Comparison of ENCODE assay signal across 22 cellular contexts in genomic region chr22:42138972-42139371, GRCh38. TPM values are rescaled to one million over a fixed set of nuclear protein-coding genes. Genes with fewer than 3 reads are reported as not detected.
DNase-seq lines count a peak whose midpoint lies in the region; ATAC-seq, FAIRE-seq and TF ChIP-seq lines count a peak whose summit lies in the region.
"Had no signal": no experiment of that assay in that cellular context is flagged by ENCODE, and none has a peak within 500 bp of the region (broad histone marks: within the 10 kb centered on the region; RNA-seq: fewer than 3 reads in every experiment).

No MANE protein-coding gene starts in this region.

- no peak for FAIRE-seq in HepG2 (lab: Jason Lieb, UNC)
- FAIRE-seq: A549, D721Med, GM12878, GM18507 had no signal

- intact Hi-C loops in HepG2 (cut with micrococcal nuclease; ENCODE audit: unreplicated experiment), result no loop called here
- intact Hi-C loops in right lobe of liver (cut with DNase I), result no loop called here

- CTCF ChIA-PET in HepG2 (lab: Yijun Ruan, JAX; ENCODE audit: low intra/inter-chr PET ratio, low total read pairs), result no interaction called here

- no peak for TF ChIP-seq POLR2A in HepG2 (IDR thresholded peaks at IDR 0.05; ENCODE audit: insufficient read depth in 1 of 2, low read depth in 2 of 2, low read length in 2 of 2)
- TF ChIP-seq POLR2A in right lobe of liver (IDR thresholded peaks at IDR 0.05), result no peak

- no peaks in the 10 kb centered on the region for H3K9me3 Mint-ChIP-seq in endothelial cell (ENCODE audit: unreplicated experiment)
- H3K9me3 Mint-ChIP-seq: CD4-positive, alpha-beta T cell; CD8-positive, alpha-beta T cell had no signal

- H3K79me2 ChIP-seq in HepG2 (ENCODE audit: insufficient read depth, low read length), result no peaks in the 10 kb centered on the region

- POLR2A ChIA-PET in HepG2 (lab: Yijun Ruan, JAX), result no interaction called here

- H3K36me3 ChIP-seq in HepG2 (replicated peaks in 1 of 2; ENCODE audit: control insufficient read depth in 1 of 2, insufficient read depth in 2 of 2, low read length in 2 of 2) (no peaks in the 10 kb centered on the region), right lobe of liver (peaks cover 0 to 18% (median 7%) of the 10 kb centered on the region in 4 donors)

- BruUV-seq in HepG2 (replicated peaks; lab: Mats Ljungman, UMichigan), result no TSS peak

- no peak for ATAC-seq in HepG2
- no peak for ATAC-seq in right lobe of liver
- no peak for ATAC-seq in HG02759 (IDR thresholded peaks at IDR 0.05; ENCODE audit: unreplicated experiment)
- ATAC-seq: A549; CD8-positive, alpha-beta T cell; GM12878 had no signal

- in situ Hi-C loops in HepG2 (cut with HindIII; ENCODE audit: extremely low pct_ligation_motif_present, low pct_unique_long_range_greater_than_20kb), result no loop called here

- H3K27me3 ChIP-seq in HepG2 (ENCODE audit: control insufficient read depth in 1 of 2, insufficient read depth in 2 of 2, low read length in 2 of 2) (no peaks in the 10 kb centered on the region), right lobe of liver (no peaks in the 10 kb centered on the region)
- H3K27me3 ChIP-seq: BLaER1 treated with 17β-estradiol and CSF1 and Interleukin-3, amounts not matched to agents 10 nM and 100 nM had no signal

- no peak overlapping the region for H3K9ac ChIP-seq in HepG2 (ENCODE audit: insufficient read depth, low read depth, low read length)
- H3K9ac ChIP-seq: BLaER1 treated with 17β-estradiol and CSF1 and Interleukin-3, amounts not matched to agents 10 nM and 100 nM had no signal

- H3K4me2 ChIP-seq in HepG2 (ENCODE audit: low read depth, low read length), result no peak overlapping the region
- H3K4me2 ChIP-seq: A549; BLaER1 treated with 17β-estradiol and CSF1 and Interleukin-3, amounts not matched to agents 10 nM and 100 nM had no signal

- peaks cover 5% of the 10 kb centered on the region for H3K4me1 ChIP-seq in HepG2 (ENCODE audit: insufficient read depth, low read length)
- H3K4me1 ChIP-seq in right lobe of liver, result no peaks in the 10 kb centered on the region
- H3K4me1 ChIP-seq: A549, Caco-2 had no signal

- peak overlapping the region; percentile 50 for H3K4me3 Mint-ChIP-seq in endothelial cell (ENCODE audit: unreplicated experiment)
- H3K4me3 Mint-ChIP-seq: B cell; CD4-positive, alpha-beta T cell; CD8-positive, alpha-beta T cell had no signal

- no peak overlapping the region for H2AFZ ChIP-seq in HepG2 (ENCODE audit: low read length)

- H3K27ac Mint-ChIP-seq in endothelial cell (ENCODE audit: unreplicated experiment), result no peak overlapping the region
- H3K27ac Mint-ChIP-seq: B cell; CD4-positive, alpha-beta T cell; CD8-positive, alpha-beta T cell had no signal

- peaks cover 5% of the 10 kb centered on the region for H3K27me3 Mint-ChIP-seq in endothelial cell (ENCODE audit: unreplicated experiment)
- H3K27me3 Mint-ChIP-seq: B cell; CD4-positive, alpha-beta T cell had no signal

- no peak for TF ChIP-seq EP300 in HepG2 (IDR thresholded peaks at IDR 0.05; ENCODE audit: low read depth in 2 of 2, low read length in 2 of 2)
- no peak for TF ChIP-seq EP300 in HepG2 (CRISPR knock-in tag; IDR thresholded peaks at IDR 0.05; ENCODE audit: borderline replicate concordance)

- H4K20me1 ChIP-seq in HepG2 (ENCODE audit: insufficient read depth, low read length), result no peaks in the 10 kb centered on the region
- H4K20me1 ChIP-seq: BLaER1 treated with 17β-estradiol and CSF1 and Interleukin-3, amounts not matched to agents 10 nM and 100 nM had no signal

- no peaks in the 10 kb centered on the region for H3K4me1 Mint-ChIP-seq in endothelial cell (ENCODE audit: unreplicated experiment)
- H3K4me1 Mint-ChIP-seq: B cell had no signal

- peaks cover 14% of the 10 kb centered on the region for H3K36me3 Mint-ChIP-seq in endothelial cell (ENCODE audit: low read depth, unreplicated experiment)

- DNase-seq in HepG2 (ENCODE audit: low spot score) (no peak), right lobe of liver (no peak), endothelial cell (ENCODE audit: low spot score) (no peak), DMS53 treated with DMSO at 0.1 percent for 48 hours (lab: John Stamatoyannopoulos, UW; ENCODE audit: unreplicated experiment) (no peak)
- DNase-seq: AML-193; Caco-2; Calu3; CD4-positive, alpha-beta T cell; CD8-positive, alpha-beta T cell; DMS79; DND-41; EL; GDM1 had no signal

- no peak overlapping the region for H3K27ac ChIP-seq in HepG2 (ENCODE audit: extremely low read length, insufficient read depth, low read length)
- H3K27ac ChIP-seq in right lobe of liver, result no peak overlapping the region
- H3K27ac ChIP-seq: 22Rv1; A549; BLaER1 treated with 17β-estradiol and CSF1 and Interleukin-3, amounts not matched to agents 10 nM and 100 nM; C4-2B had no signal

- H3K4me3 ChIP-seq in HepG2 (replicated peaks in 1 of 3; ENCODE audit: insufficient read depth in 1 of 3, low read depth in 2 of 3, low read length in 3 of 3) (no peak overlapping the region), right lobe of liver (no peak overlapping the region)
- H3K4me3 ChIP-seq: A549; BLaER1 treated with 17β-estradiol and CSF1 and Interleukin-3, amounts not matched to agents 10 nM and 100 nM; GM12878 had no signal

- H3K9me3 ChIP-seq in HepG2 (ENCODE audit: low read length) (no peaks in the 10 kb centered on the region), right lobe of liver (no peaks in the 10 kb centered on the region)
- H3K9me3 ChIP-seq: A549; BLaER1 treated with 17β-estradiol and CSF1 and Interleukin-3, amounts not matched to agents 10 nM and 100 nM; Caco-2 had no signal

- TF ChIP-seq RAD21 in HepG2 (CRISPR knock-in tag; IDR thresholded peaks at IDR 0.05), result no peak

- 78% methylated on average over 2 of the region's 2 CpGs for WGBS in HepG2 (ENCODE audit: low lambda C conversion rate)
- WGBS in right lobe of liver (ENCODE audit: insufficient coverage, low coverage, low lambda C conversion rate, missing lambda C conversion rate), result 88% methylated on average over 2 of the region's 2 CpGs

- no peak for TF ChIP-seq CTCF in HepG2 (CRISPR knock-in tag; IDR thresholded peaks at IDR 0.05)
- TF ChIP-seq CTCF in right lobe of liver (IDR thresholded peaks at IDR 0.05), result no peak
- no peak for TF ChIP-seq CTCF in endothelial cell (IDR thresholded peaks at IDR 0.05; ENCODE audit: unreplicated experiment)

RNA-seq across cellular contexts. Expression of gene CYP2D6, which starts 8.4 kb away (rescaled TPM):
- total RNA-seq in HepG2 (2016; rRNA removed; fragmentation: Illumina TruSeq; extraction: Trizol) (0.18 and 1.0 TPM in 2 replicates), right lobe of liver (100 to 1,000 TPM; 104 to 400 (median 283) TPM), endothelial cell (ENCODE audit: unreplicated experiment) (3.2 TPM)
- total RNA-seq in HepG2 (2016; cell fraction: cytosol; rRNA removed; fragmentation: Illumina TruSeq; extraction: Trizol; ENCODE audit: low read depth), result 0.53 and 0.61 TPM in 2 replicates
- 0.22 and 1.2 TPM in 2 replicates for total RNA-seq in HepG2 (2016; cell fraction: insoluble cytoplasmic fraction; rRNA removed; fragmentation: Illumina TruSeq; extraction: Trizol)
- total RNA-seq in HepG2 (2016; cell fraction: membrane; rRNA removed; fragmentation: Illumina TruSeq; extraction: Trizol), result 0.45 and 0.49 TPM in 2 replicates
- total RNA-seq in HepG2 (2016; cell fraction: nucleus; rRNA removed; fragmentation: Illumina TruSeq; extraction: Trizol), result 2.1 TPM in 2 replicates
- polyA plus RNA-seq in HepG2 (2011; rRNA removed), result 3.7 and 4.4 TPM in 2 replicates
- polyA plus RNA-seq in HepG2 (2011; cell fraction: cytosol; rRNA removed), result 1.6 and 2.3 TPM in 2 replicates
- polyA plus RNA-seq in HepG2 (2011; cell fraction: nucleus; rRNA removed), result 30.3 and 32.1 TPM in 2 replicates
- polyA plus RNA-seq in HepG2 (2012), result 1.9 and 2.5 TPM in 2 replicates
- 0.15 and 0.16 TPM in 2 replicates for polyA plus RNA-seq in HepG2 (2016; cell fraction: cytosol; fragmentation: Illumina TruSeq; extraction: Trizol; ENCODE audit: low read depth)
- 0.16 and 0.46 TPM in 2 replicates for polyA plus RNA-seq in HepG2 (2016; cell fraction: insoluble cytoplasmic fraction; fragmentation: Illumina TruSeq; extraction: Trizol; ENCODE audit: low read depth)
- polyA plus RNA-seq in HepG2 (2016; cell fraction: membrane; fragmentation: Illumina TruSeq; extraction: Trizol; ENCODE audit: low read depth), result 0.27 and 0.41 TPM in 2 replicates
- polyA plus RNA-seq in HepG2 (2016; cell fraction: nucleus; fragmentation: Illumina TruSeq; extraction: Trizol; ENCODE audit: insufficient read depth, low read depth), result 3.2 and 4.0 TPM in 2 replicates
- polyA minus RNA-seq in HepG2 (2011; rRNA and poly(A)+ RNA removed; ENCODE audit: low replicate concordance), result 1.3 and 4.2 TPM in 2 replicates
- polyA minus RNA-seq in HepG2 (2011; cell fraction: cytosol; rRNA and poly(A)+ RNA removed), result 1.5 and 1.8 TPM in 2 replicates
- 6.4 and 6.7 TPM in 2 replicates for polyA minus RNA-seq in HepG2 (2011; cell fraction: nucleus; rRNA and poly(A)+ RNA removed)

RNA-seq across cellular contexts. Expression of gene NDUFA6, which starts 48.4 kb away (rescaled TPM):
- 87.8 and 107 TPM in 2 replicates for total RNA-seq in HepG2 (2016; rRNA removed; fragmentation: Illumina TruSeq; extraction: Trizol)
- 30.3 and 32.0 TPM in 2 replicates for total RNA-seq in HepG2 (2016; cell fraction: cytosol; rRNA removed; fragmentation: Illumina TruSeq; extraction: Trizol; ENCODE audit: low read depth)
- 97.5 and 126 TPM in 2 replicates for total RNA-seq in HepG2 (2016; cell fraction: insoluble cytoplasmic fraction; rRNA removed; fragmentation: Illumina TruSeq; extraction: Trizol)
- total RNA-seq in HepG2 (2016; cell fraction: membrane; rRNA removed; fragmentation: Illumina TruSeq; extraction: Trizol), result 35.9 and 38.9 TPM in 2 replicates
- 42.2 and 49.2 TPM in 2 replicates for total RNA-seq in HepG2 (2016; cell fraction: nucleus; rRNA removed; fragmentation: Illumina TruSeq; extraction: Trizol)
- polyA plus RNA-seq in HepG2 (2011; rRNA removed), result 64.4 and 68.5 TPM in 2 replicates
- polyA plus RNA-seq in HepG2 (2011; cell fraction: cytosol; rRNA removed), result 57.0 and 63.1 TPM in 2 replicates
- 12.8 and 16.1 TPM in 2 replicates for polyA plus RNA-seq in HepG2 (2011; cell fraction: nucleus; rRNA removed)
- 89.3 and 94.8 TPM in 2 replicates for polyA plus RNA-seq in HepG2 (2012)
- 38.8 and 39.9 TPM in 2 replicates for polyA plus RNA-seq in HepG2 (2016; cell fraction: cytosol; fragmentation: Illumina TruSeq; extraction: Trizol; ENCODE audit: low read depth)
- 148 TPM in 2 replicates for polyA plus RNA-seq in HepG2 (2016; cell fraction: insoluble cytoplasmic fraction; fragmentation: Illumina TruSeq; extraction: Trizol; ENCODE audit: low read depth)
- polyA plus RNA-seq in HepG2 (2016; cell fraction: membrane; fragmentation: Illumina TruSeq; extraction: Trizol; ENCODE audit: low read depth), result 33.5 and 37.6 TPM in 2 replicates
- 91.1 and 93.0 TPM in 2 replicates for polyA plus RNA-seq in HepG2 (2016; cell fraction: nucleus; fragmentation: Illumina TruSeq; extraction: Trizol; ENCODE audit: insufficient read depth, low read depth)
- 16.6 and 26.0 TPM in 2 replicates for polyA minus RNA-seq in HepG2 (2011; rRNA and poly(A)+ RNA removed; ENCODE audit: low replicate concordance)
- 16.4 and 21.7 TPM in 2 replicates for polyA minus RNA-seq in HepG2 (2011; cell fraction: cytosol; rRNA and poly(A)+ RNA removed)
- 16.2 and 17.2 TPM in 2 replicates for polyA minus RNA-seq in HepG2 (2011; cell fraction: nucleus; rRNA and poly(A)+ RNA removed)
- 10 to 100 TPM; 34.9 to 67.5 (median 51.6) TPM for total RNA-seq in right lobe of liver
- total RNA-seq in endothelial cell (ENCODE audit: unreplicated experiment), result 54.9 TPM

RNA-seq across cellular contexts. Expression of gene SMDT1, which starts 59.5 kb away (rescaled TPM):
- total RNA-seq in HepG2 (2016; rRNA removed; fragmentation: Illumina TruSeq; extraction: Trizol) (8.3 and 13.3 TPM in 2 replicates), right lobe of liver (10 to 100 TPM in 4 of 6 experiments, 1 to 10 TPM in 2; 6.7 to 78.1 (median 60.9) TPM), endothelial cell (ENCODE audit: unreplicated experiment) (61.1 TPM)
- total RNA-seq in HepG2 (2016; cell fraction: cytosol; rRNA removed; fragmentation: Illumina TruSeq; extraction: Trizol; ENCODE audit: low read depth), result 5.6 and 7.0 TPM in 2 replicates
- total RNA-seq in HepG2 (2016; cell fraction: insoluble cytoplasmic fraction; rRNA removed; fragmentation: Illumina TruSeq; extraction: Trizol), result 6.8 and 9.3 TPM in 2 replicates
- 17.0 and 23.0 TPM in 2 replicates for total RNA-seq in HepG2 (2016; cell fraction: membrane; rRNA removed; fragmentation: Illumina TruSeq; extraction: Trizol)
- 5.7 and 6.8 TPM in 2 replicates for total RNA-seq in HepG2 (2016; cell fraction: nucleus; rRNA removed; fragmentation: Illumina TruSeq; extraction: Trizol)
- 26.6 and 32.8 TPM in 2 replicates for polyA plus RNA-seq in HepG2 (2011; rRNA removed)
- polyA plus RNA-seq in HepG2 (2011; cell fraction: cytosol; rRNA removed), result 47.7 and 50.1 TPM in 2 replicates
- polyA plus RNA-seq in HepG2 (2011; cell fraction: nucleus; rRNA removed), result 14.7 and 19.6 TPM in 2 replicates
- polyA plus RNA-seq in HepG2 (2012), result 71.3 and 72.4 TPM in 2 replicates
- 125 and 160 TPM in 2 replicates for polyA plus RNA-seq in HepG2 (2016; cell fraction: cytosol; fragmentation: Illumina TruSeq; extraction: Trizol; ENCODE audit: low read depth)
- polyA plus RNA-seq in HepG2 (2016; cell fraction: insoluble cytoplasmic fraction; fragmentation: Illumina TruSeq; extraction: Trizol; ENCODE audit: low read depth), result 51.2 and 59.0 TPM in 2 replicates
- polyA plus RNA-seq in HepG2 (2016; cell fraction: membrane; fragmentation: Illumina TruSeq; extraction: Trizol; ENCODE audit: low read depth), result 114 and 133 TPM in 2 replicates
- polyA plus RNA-seq in HepG2 (2016; cell fraction: nucleus; fragmentation: Illumina TruSeq; extraction: Trizol; ENCODE audit: insufficient read depth, low read depth), result 38.0 and 39.5 TPM in 2 replicates
- polyA minus RNA-seq in HepG2 (2011; rRNA and poly(A)+ RNA removed; ENCODE audit: low replicate concordance), result 9.6 and 10.3 TPM in 2 replicates
- 9.8 and 10.2 TPM in 2 replicates for polyA minus RNA-seq in HepG2 (2011; cell fraction: cytosol; rRNA and poly(A)+ RNA removed)
- polyA minus RNA-seq in HepG2 (2011; cell fraction: nucleus; rRNA and poly(A)+ RNA removed), result 8.1 and 15.5 TPM in 2 replicates

Comparison
In these comparisons a context has a peak if more than half of its experiments do, and no peak if none do; other contexts are left out.
1. RNA of gene CYP2D6, which starts 8.4 kb away (total RNA-seq): 104 to 400 TPM in right lobe of liver; 3.2 TPM in endothelial cell (single experiment) and 0.18 to 2.1 TPM in HepG2; every median in the first group is over 10 times any median in the second.